In the genomic region with DNA sequence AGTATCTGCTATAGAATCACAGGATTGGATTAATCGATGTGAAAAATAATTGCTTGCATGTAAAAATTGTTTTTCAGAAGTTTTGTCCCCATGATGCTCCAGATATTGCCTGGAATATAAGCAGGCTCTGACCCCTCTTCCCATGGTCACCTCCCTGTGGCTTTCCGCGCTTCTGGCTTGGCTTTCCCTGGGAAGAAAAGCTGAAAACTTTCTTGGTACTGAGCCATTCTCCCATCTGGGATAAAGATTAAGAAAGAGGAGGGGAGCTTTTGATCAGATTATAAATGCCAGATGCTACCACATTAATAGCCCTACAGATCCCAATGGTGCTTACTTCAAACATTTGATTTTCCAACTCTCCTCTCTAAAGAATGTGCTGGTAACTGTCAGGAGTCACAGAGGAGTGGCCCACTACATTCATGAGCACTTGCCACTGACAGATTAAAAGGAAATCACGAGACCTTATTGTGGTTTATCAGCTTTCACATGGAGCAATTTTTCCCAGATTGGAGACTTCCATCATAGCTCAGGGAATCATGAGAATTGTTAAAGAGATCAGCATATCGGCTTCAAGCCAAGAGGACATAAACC, we compare ENCODE assay signal across 1 cellular context.
TF ChIP-seq lines count a peak whose summit lies in the region.

No MANE protein-coding gene starts in this region.

TF ChIP-seq in SK-N-SH, 30 proteins besides CTCF, POLR2A, EP300 and RAD21 (continued from another document):
- TF ChIP-seq, protein P1, sequence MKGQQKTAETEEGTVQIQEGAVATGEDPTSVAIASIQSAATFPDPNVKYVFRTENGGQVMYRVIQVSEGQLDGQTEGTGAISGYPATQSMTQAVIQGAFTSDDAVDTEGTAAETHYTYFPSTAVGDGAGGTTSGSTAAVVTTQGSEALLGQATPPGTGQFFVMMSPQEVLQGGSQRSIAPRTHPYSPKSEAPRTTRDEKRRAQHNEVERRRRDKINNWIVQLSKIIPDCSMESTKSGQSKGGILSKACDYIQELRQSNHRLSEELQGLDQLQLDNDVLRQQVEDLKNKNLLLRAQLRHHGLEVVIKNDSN (IDR thresholded peaks at IDR 0.05; ENCODE audit: borderline replicate concordance, low read depth) = no peak
- no peak for TF ChIP-seq NRF1 (IDR thresholded peaks at IDR 0.05; ENCODE audit: low read depth, low read length)
